ENCODE assay signal across 8 cellular contexts in genomic region chrX:86047174-86047991, GRCh38. TPM values are rescaled to one million over a fixed set of nuclear protein-coding genes. Genes with fewer than 3 reads are reported as not detected.
DNase-seq lines count a peak whose midpoint lies in the region; ATAC-seq and TF ChIP-seq lines count a peak whose summit lies in the region.

CHM (minus strand) TSS chrX:86047558; CDS start chrX:86047532, 26 bp downstream.

- peaks cover 0 to 7% (median 0%) of the 10 kb centered on the region in 4 donors for H3K4me1 ChIP-seq in Peyer's patch
- peaks cover 8% of the 10 kb centered on the region for H3K4me1 ChIP-seq in adipocyte (ENCODE audit: control insufficient read depth, insufficient read depth, low read length)
- H3K4me1 ChIP-seq in right cardiac atrium (ENCODE audit: control insufficient read depth, insufficient read depth, low read length) = no peaks in the 10 kb centered on the region

- intact Hi-C loops in right cardiac atrium (cut with DNase I) = no loop called here

- ATAC-seq in HG02610 (IDR thresholded peaks at IDR 0.05; ENCODE audit: unreplicated experiment) = peak; percentile 98
- peak; percentile 98 to 99 for ATAC-seq in right cardiac atrium

- H3K36me3 ChIP-seq in Peyer's patch (no peaks in the 10 kb centered on the region), adipocyte (ENCODE audit: control insufficient read depth, insufficient read depth, low read length, severe bottlenecking) (no peaks in the 10 kb centered on the region)

- under 1% methylated on average over 29 of the region's 29 CpGs for whole genome bisulfite sequencing in right cardiac atrium

- H3K9me3 ChIP-seq in Peyer's patch = no peaks in the 10 kb centered on the region
- H3K9me3 ChIP-seq in adipocyte (ENCODE audit: control insufficient read depth, low read length) = no peaks in the 10 kb centered on the region
- H3K9me3 ChIP-seq in right cardiac atrium (ENCODE audit: control insufficient read depth, low read length) = no peaks in the 10 kb centered on the region

- H3K9ac ChIP-seq in adipocyte (ENCODE audit: low read length) = peak within 1 kb of the TSS; percentile 81

- no peaks in the 10 kb centered on the region for H3K27me3 ChIP-seq in Peyer's patch
- no peaks in the 10 kb centered on the region for H3K27me3 ChIP-seq in adipocyte (replicated peaks; ENCODE audit: control insufficient read depth, insufficient read depth, low read length)
- no peaks in the 10 kb centered on the region for H3K27me3 ChIP-seq in right cardiac atrium (ENCODE audit: control insufficient read depth, insufficient read depth)

- DNase-seq in GM10266 (ENCODE audit: extremely low spot score) (peak; percentile 56), Peyer's patch (peak; percentile 56 to 81 (median 69)), adipocyte (ENCODE audit: low read depth) (peak; percentile 87), right cardiac atrium (peak; percentile 32 to 69 (median 61)), retinal pigment epithelial cell (ENCODE audit: low read depth) (peak; percentile 61), MV-4-11 (lab: John Stamatoyannopoulos, UW) (no peak), NCI-H2171 (lab: John Stamatoyannopoulos, UW) (no peak)

- peak in 1 of 2 donors; percentile 44 for TF ChIP-seq POLR2A in Peyer's patch (IDR thresholded peaks at IDR 0.05)

- H3K4me3 ChIP-seq in Peyer's patch (peak within 1 kb of the TSS; percentile 37 to 70 (median 52)), adipocyte (ENCODE audit: low read length) (peak within 1 kb of the TSS; percentile 87), right cardiac atrium (ENCODE audit: low read length) (peak within 1 kb of the TSS; percentile 67), retinal pigment epithelial cell (ENCODE audit: low read length) (peak within 1 kb of the TSS; percentile 83)

- TF ChIP-seq CTCF in GM10266 (IDR thresholded peaks at IDR 0.05; ENCODE audit: control insufficient read depth, insufficient read depth, low read depth, missing control alignments) (no peak), Peyer's patch (IDR thresholded peaks at IDR 0.05) (no peak), retinal pigment epithelial cell (conservative IDR thresholded peaks at IDR 0.05; ENCODE audit: low read depth, low read length) (no peak)

- H3K27ac ChIP-seq in Peyer's patch = peak within 1 kb of the TSS; percentile 61 to 86 (median 82)
- peak within 1 kb of the TSS; percentile 79 for H3K27ac ChIP-seq in right cardiac atrium (ENCODE audit: low read length)

RNA-seq across cellular contexts. Expression of gene CHM, which starts in this region (rescaled TPM):
- 10 to 100 TPM in 2 of 4 donors, 1 to 10 TPM in 2; 6.2 to 23.2 (median 10.3) TPM for total RNA-seq in Peyer's patch
- 10 to 100 TPM; 14.0 to 15.6 (median 14.9) TPM for total RNA-seq in right cardiac atrium
- 7.1 TPM for polyA plus RNA-seq in right cardiac atrium

Comparison
In these comparisons a context has a peak if more than half of its experiments do, and no peak if none do; other contexts are left out.
1. DNase-seq: peak in GM10266 (single experiment), Peyer's patch (3 of 3), adipocyte (single experiment), right cardiac atrium (3 of 3) and retinal pigment epithelial cell (single experiment); none in MV-4-11 (single experiment) and NCI-H2171 (single experiment).
2. Peak in every context shown above with its lines, with median percentiles within 50 percentile points of each other: H3K4me3 ChIP-seq.